ENCODE assay signal across 8 cellular contexts in the genomic region with DNA sequence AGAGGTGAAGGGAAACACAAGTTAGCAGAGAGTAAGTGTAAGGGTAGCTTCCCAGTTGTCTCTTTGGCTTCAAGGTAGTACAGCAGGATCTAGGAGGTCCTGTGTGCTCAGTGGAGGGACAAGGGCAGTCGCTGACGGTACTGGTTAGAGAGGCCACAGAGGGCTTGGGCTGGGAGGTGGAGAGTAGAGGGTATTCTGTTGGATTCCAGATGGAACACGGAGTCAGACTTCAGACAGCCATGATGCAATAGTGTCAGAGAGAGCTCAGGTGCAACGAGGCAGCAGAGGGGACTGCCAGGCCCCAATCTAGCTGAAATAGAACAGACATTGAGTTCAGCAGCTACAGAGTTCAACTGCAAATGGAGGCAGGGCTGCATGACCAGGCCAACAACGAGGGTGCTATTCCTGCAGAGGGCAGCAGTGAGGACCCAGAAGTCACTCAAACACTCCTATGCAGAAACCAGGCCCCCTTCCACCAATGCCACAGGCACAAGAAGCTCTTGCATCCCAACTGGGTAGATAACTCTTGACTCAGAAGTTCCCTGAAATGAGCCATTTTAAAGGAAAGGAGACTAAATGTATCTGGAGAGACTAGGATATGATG.
A peak's percentile ranks its signal among the peaks of the same experiment; 100 is the strongest.
DNase-seq lines count a peak whose midpoint lies in the region; ATAC-seq, FAIRE-seq and TF ChIP-seq lines count a peak whose summit lies in the region.

No MANE protein-coding gene starts in this region.

- ATAC-seq in A549: peak in 1 of 2 experiments; percentile 73; a peak in 3 of 6 replicates
- peak; percentile 65 for ATAC-seq in GM18505 (IDR thresholded peaks at IDR 0.05; ENCODE audit: unreplicated experiment)
- ATAC-seq in HG03432 (IDR thresholded peaks at IDR 0.05; ENCODE audit: unreplicated experiment): peak; percentile 67
- no peak for ATAC-seq in GM18517 (IDR thresholded peaks at IDR 0.05; ENCODE audit: unreplicated experiment)

- H3K4me1 ChIP-seq in A549: no peaks in the 10 kb centered on the region

- POLR2A ChIA-PET in A549 (lab: Yijun Ruan, JAX): no interaction called here

- H3K4me3 Mint-ChIP-seq in immature natural killer cell: no peak overlapping the region

- TF ChIP-seq CTCF in A549 (IDR thresholded peaks at IDR 0.05) (no peak), cardiac fibroblast (IDR thresholded peaks at IDR 0.05; ENCODE audit: low read depth, low read length) (no peak)

- no peak for TF ChIP-seq EP300 in A549 (IDR thresholded peaks at IDR 0.05)

- no peak overlapping the region for H3K4me3 ChIP-seq in A549
- H3K4me3 ChIP-seq in cardiac fibroblast (replicated peaks in 1 of 2; ENCODE audit: low read depth in 2 of 2, low read length in 2 of 2): no peak overlapping the region

- H3K27ac ChIP-seq in A549: no peak overlapping the region

- H3K36me3 Mint-ChIP-seq in immature natural killer cell: no peaks in the 10 kb centered on the region

- FAIRE-seq in A549 (lab: Jason Lieb, UNC): no peak

- CTCF ChIA-PET in A549 (lab: Yijun Ruan, JAX): no interaction called here

- H3K9me3 ChIP-seq in A549: no peaks in the 10 kb centered on the region

- H3K4me1 Mint-ChIP-seq in immature natural killer cell: no peaks in the 10 kb centered on the region

- H3K27me3 Mint-ChIP-seq in immature natural killer cell (ENCODE audit: low read depth in 3 of 3): no peaks in the 10 kb centered on the region

- DNase-seq in A549 (ENCODE audit: low read depth in 1 of 2, low spot score in 1 of 2): peak; percentile 5 to 27
- peak; percentile 2 to 3 for DNase-seq in cardiac fibroblast (ENCODE audit: low read depth in 2 of 2)
- no peak for DNase-seq in DMS79 treated with DMSO at 0.1 percent for 48 hours (lab: John Stamatoyannopoulos, UW)
- DNase-seq in middle frontal gyrus (ENCODE audit: extremely low spot score, low spot score): no peak
- DNase-seq in immature natural killer cell: no peak

- TF ChIP-seq POLR2A in A549 (IDR thresholded peaks at IDR 0.05; ENCODE audit: low read length) (no peak), GM18505 (IDR thresholded peaks at IDR 0.05; ENCODE audit: borderline replicate concordance, extremely low read depth, insufficient read depth, insufficient read length) (no peak)

- H3K9me3 Mint-ChIP-seq in immature natural killer cell: peaks cover 7 to 25% (median 18%) of the 10 kb centered on the region in 6 donors

- H3K4me2 ChIP-seq in A549: no peak overlapping the region

- H3K27ac Mint-ChIP-seq in immature natural killer cell: no peak overlapping the region

- 26% methylated on average over 5 of the region's 5 CpGs for WGBS in A549 (ENCODE audit: missing lambda C conversion rate)

- TF ChIP-seq RAD21 in A549 (conservative IDR thresholded peaks at IDR 0.05 in 1 of 2, IDR thresholded peaks at IDR 0.05 in 1 of 2): no peak; a peak in 1 of 5 replicates

TF ChIP-seq in A549, 52 proteins besides CTCF, POLR2A, EP300 and RAD21:
- TF ChIP-seq CBX2 (IDR thresholded peaks at IDR 0.05; ENCODE audit: borderline replicate concordance, low read depth): no peak
- TF ChIP-seq, protein P1, sequence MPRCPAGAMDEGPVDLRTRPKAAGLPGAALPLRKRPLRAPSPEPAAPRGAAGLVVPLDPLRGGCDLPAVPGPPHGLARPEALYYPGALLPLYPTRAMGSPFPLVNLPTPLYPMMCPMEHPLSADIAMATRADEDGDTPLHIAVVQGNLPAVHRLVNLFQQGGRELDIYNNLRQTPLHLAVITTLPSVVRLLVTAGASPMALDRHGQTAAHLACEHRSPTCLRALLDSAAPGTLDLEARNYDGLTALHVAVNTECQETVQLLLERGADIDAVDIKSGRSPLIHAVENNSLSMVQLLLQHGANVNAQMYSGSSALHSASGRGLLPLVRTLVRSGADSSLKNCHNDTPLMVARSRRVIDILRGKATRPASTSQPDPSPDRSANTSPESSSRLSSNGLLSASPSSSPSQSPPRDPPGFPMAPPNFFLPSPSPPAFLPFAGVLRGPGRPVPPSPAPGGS (IDR thresholded peaks at IDR 0.05): no peak
- no peak for TF ChIP-seq POLR2AphosphoS2 (conservative IDR thresholded peaks at IDR 0.05; ENCODE audit: low read length)
- no peak for TF ChIP-seq RFX5 (IDR thresholded peaks at IDR 0.05)
- TF ChIP-seq CHD4 (IDR thresholded peaks at IDR 0.05; ENCODE audit: borderline replicate concordance): no peak
- TF ChIP-seq, protein P2, sequence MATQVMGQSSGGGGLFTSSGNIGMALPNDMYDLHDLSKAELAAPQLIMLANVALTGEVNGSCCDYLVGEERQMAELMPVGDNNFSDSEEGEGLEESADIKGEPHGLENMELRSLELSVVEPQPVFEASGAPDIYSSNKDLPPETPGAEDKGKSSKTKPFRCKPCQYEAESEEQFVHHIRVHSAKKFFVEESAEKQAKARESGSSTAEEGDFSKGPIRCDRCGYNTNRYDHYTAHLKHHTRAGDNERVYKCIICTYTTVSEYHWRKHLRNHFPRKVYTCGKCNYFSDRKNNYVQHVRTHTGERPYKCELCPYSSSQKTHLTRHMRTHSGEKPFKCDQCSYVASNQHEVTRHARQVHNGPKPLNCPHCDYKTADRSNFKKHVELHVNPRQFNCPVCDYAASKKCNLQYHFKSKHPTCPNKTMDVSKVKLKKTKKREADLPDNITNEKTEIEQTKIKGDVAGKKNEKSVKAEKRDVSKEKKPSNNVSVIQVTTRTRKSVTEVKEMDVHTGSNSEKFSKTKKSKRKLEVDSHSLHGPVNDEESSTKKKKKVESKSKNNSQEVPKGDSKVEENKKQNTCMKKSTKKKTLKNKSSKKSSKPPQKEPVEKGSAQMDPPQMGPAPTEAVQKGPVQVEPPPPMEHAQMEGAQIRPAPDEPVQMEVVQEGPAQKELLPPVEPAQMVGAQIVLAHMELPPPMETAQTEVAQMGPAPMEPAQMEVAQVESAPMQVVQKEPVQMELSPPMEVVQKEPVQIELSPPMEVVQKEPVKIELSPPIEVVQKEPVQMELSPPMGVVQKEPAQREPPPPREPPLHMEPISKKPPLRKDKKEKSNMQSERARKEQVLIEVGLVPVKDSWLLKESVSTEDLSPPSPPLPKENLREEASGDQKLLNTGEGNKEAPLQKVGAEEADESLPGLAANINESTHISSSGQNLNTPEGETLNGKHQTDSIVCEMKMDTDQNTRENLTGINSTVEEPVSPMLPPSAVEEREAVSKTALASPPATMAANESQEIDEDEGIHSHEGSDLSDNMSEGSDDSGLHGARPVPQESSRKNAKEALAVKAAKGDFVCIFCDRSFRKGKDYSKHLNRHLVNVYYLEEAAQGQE (IDR thresholded peaks at IDR 0.05): no peak
- TF ChIP-seq, protein P3, sequence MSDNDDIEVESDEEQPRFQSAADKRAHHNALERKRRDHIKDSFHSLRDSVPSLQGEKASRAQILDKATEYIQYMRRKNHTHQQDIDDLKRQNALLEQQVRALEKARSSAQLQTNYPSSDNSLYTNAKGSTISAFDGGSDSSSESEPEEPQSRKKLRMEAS (IDR thresholded peaks at IDR 0.05): no peak
- no peak for TF ChIP-seq CHD2 (IDR thresholded peaks at IDR 0.05; ENCODE audit: low read length, partially characterized antibody)
- no peak for TF ChIP-seq NFE2L2 (conservative IDR thresholded peaks at IDR 0.05; ENCODE audit: low read length)
- TF ChIP-seq SMC3 (IDR thresholded peaks at IDR 0.05): no peak
- TF ChIP-seq JUNB (IDR thresholded peaks at IDR 0.05): no peak
- no peak for TF ChIP-seq NPAS2 (CRISPR knock-in tag; IDR thresholded peaks at IDR 0.05; ENCODE audit: borderline replicate concordance)
TF ChIP-seq in A549: peak in this region for 0.

Comparison
In these comparisons a context has a peak if more than half of its experiments do, and no peak if none do; other contexts are left out.
1. DNase-seq: peak in A549 (2 of 2) and cardiac fibroblast (2 of 2); none in DMS79 treated with DMSO at 0.1 percent for 48 hours (single experiment), middle frontal gyrus (single experiment) and immature natural killer cell (0 of 3).